8 cellular contexts compared by ENCODE assay signal in genomic region chr11:125070699-125071254, GRCh38. TPM values are rescaled to one million over a fixed set of nuclear protein-coding genes. Genes with fewer than 3 reads are reported as not detected.
DNase-seq lines count a peak whose midpoint lies in the region; ATAC-seq, FAIRE-seq and TF ChIP-seq lines count a peak whose summit lies in the region.

No MANE protein-coding gene starts in this region.

- TF ChIP-seq CTCF in esophagus muscularis mucosa (IDR thresholded peaks at IDR 0.05) = no peak
- no peak for TF ChIP-seq CTCF in omental fat pad (IDR thresholded peaks at IDR 0.05)
- no peak for TF ChIP-seq CTCF in neural progenitor cell (IDR thresholded peaks at IDR 0.05)

- 62% methylated on average over 7 of the region's 7 CpGs for WGBS in esophagus muscularis mucosa

- H3K27ac Mint-ChIP-seq in neural progenitor cell = no peak overlapping the region

- no peak overlapping the region for H3K9ac ChIP-seq in neural progenitor cell

- no peak for TF ChIP-seq EP300 in esophagus muscularis mucosa (IDR thresholded peaks at IDR 0.05)

- no peaks in the 10 kb centered on the region for H3K36me3 ChIP-seq in esophagus muscularis mucosa
- no peaks in the 10 kb centered on the region for H3K36me3 ChIP-seq in neural progenitor cell

- ATAC-seq in GM18873 (IDR thresholded peaks at IDR 0.05; ENCODE audit: low FRiP score, unreplicated experiment) (peak; percentile 60), HG03025 (IDR thresholded peaks at IDR 0.05; ENCODE audit: low FRiP score, unreplicated experiment) (peak; percentile 70), omental fat pad (ENCODE audit: low FRiP score) (peak; percentile 96)

- H3K27ac ChIP-seq in esophagus muscularis mucosa (replicated peaks in 1 of 4) (peak overlapping the region in 3 of 4 donors; percentile 28 to 56 (median 32)), neural progenitor cell (no peak overlapping the region)

- H3K4me3 ChIP-seq in esophagus muscularis mucosa (no peak overlapping the region), neural progenitor cell (no peak overlapping the region)

- no peaks in the 10 kb centered on the region for H3F3A ChIP-seq in neural progenitor cell (ENCODE audit: low read depth)

- no peaks in the 10 kb centered on the region for H3K9me3 Mint-ChIP-seq in neural progenitor cell

- H3K36me3 Mint-ChIP-seq in neural progenitor cell = no peaks in the 10 kb centered on the region

- H3K9me3 ChIP-seq in esophagus muscularis mucosa (no peaks in the 10 kb centered on the region), neural progenitor cell (ENCODE audit: low read depth) (no peaks in the 10 kb centered on the region)

- H3K4me1 Mint-ChIP-seq in neural progenitor cell = peaks cover 23% of the 10 kb centered on the region

- H4K20me1 ChIP-seq in neural progenitor cell (ENCODE audit: low read depth) = no peaks in the 10 kb centered on the region

- no peak overlapping the region for H3K4me2 ChIP-seq in neural progenitor cell

- DNase-seq in 8988T = peak; percentile 18
- peak; percentile 32 for DNase-seq in RCC 7860 (ENCODE audit: low spot score)
- DNase-seq in esophagus muscularis mucosa (ENCODE audit: extremely low spot score) = peak; percentile 95
- peak; percentile 50 for DNase-seq in omental fat pad (ENCODE audit: low spot score)
- DNase-seq in neural progenitor cell (ENCODE audit: low spot score) = no peak
- DNase-seq in NCI-H446 (lab: John Stamatoyannopoulos, UW) = no peak

- H3K4me3 Mint-ChIP-seq in neural progenitor cell = no peak overlapping the region

- no peak overlapping the region for H2AFZ ChIP-seq in neural progenitor cell (replicated peaks)

- FAIRE-seq in RCC 7860 (lab: Jason Lieb, UNC) = no peak

- H3K27me3 ChIP-seq in esophagus muscularis mucosa (peaks cover 0 to 39% (median 0%) of the 10 kb centered on the region in 4 donors), neural progenitor cell (peaks cover 10% of the 10 kb centered on the region)

- no peak for TF ChIP-seq POLR2A in esophagus muscularis mucosa (IDR thresholded peaks at IDR 0.05; ENCODE audit: low read depth)

- H3K4me1 ChIP-seq in esophagus muscularis mucosa = peaks cover 0 to 16% (median 3%) of the 10 kb centered on the region in 4 donors
- peaks cover 7% of the 10 kb centered on the region for H3K4me1 ChIP-seq in neural progenitor cell

- intact Hi-C loops in esophagus muscularis mucosa (cut with DNase I) = no loop called here

- no peaks in the 10 kb centered on the region for H3K79me2 ChIP-seq in neural progenitor cell (ENCODE audit: low read depth)

- peaks cover 6% of the 10 kb centered on the region for H3K27me3 Mint-ChIP-seq in neural progenitor cell (ENCODE audit: insufficient read depth, low read depth)

RNA-seq across cellular contexts. Expression of gene SLC37A2, which starts 7.7 kb away (rescaled TPM):
- total RNA-seq in esophagus muscularis mucosa (10 to 100 TPM in 2 of 4 donors, 1 to 10 TPM in 2; 6.6 to 12.9 (median 8.9) TPM), omental fat pad (10 to 100 TPM; 15.6 to 26.0 (median 21.5) TPM), neural progenitor cell (ENCODE audit: low replicate concordance) (1.4 and 3.3 TPM in 2 replicates)

RNA-seq across cellular contexts. Expression of gene TMEM218, which starts 40.6 kb away (rescaled TPM):
- total RNA-seq in esophagus muscularis mucosa (10 to 100 TPM; 13.1 to 20.4 (median 15.5) TPM), omental fat pad (10 to 100 TPM; 17.0 to 24.4 (median 21.9) TPM), neural progenitor cell (ENCODE audit: low replicate concordance) (44.1 and 47.9 TPM in 2 replicates)

Comparison
In these comparisons a context has a peak if more than half of its experiments do, and no peak if none do; other contexts are left out.
1. DNase-seq: peak in 8988T (single experiment), RCC 7860 (single experiment), esophagus muscularis mucosa (single experiment) and omental fat pad (single experiment); none in neural progenitor cell (single experiment) and NCI-H446 (0 of 2).
2. Peak in every context shown above with its lines, with median percentiles within 50 percentile points of each other: ATAC-seq.